Comparison of ENCODE assay signal across 8 cellular contexts in the genomic region with DNA sequence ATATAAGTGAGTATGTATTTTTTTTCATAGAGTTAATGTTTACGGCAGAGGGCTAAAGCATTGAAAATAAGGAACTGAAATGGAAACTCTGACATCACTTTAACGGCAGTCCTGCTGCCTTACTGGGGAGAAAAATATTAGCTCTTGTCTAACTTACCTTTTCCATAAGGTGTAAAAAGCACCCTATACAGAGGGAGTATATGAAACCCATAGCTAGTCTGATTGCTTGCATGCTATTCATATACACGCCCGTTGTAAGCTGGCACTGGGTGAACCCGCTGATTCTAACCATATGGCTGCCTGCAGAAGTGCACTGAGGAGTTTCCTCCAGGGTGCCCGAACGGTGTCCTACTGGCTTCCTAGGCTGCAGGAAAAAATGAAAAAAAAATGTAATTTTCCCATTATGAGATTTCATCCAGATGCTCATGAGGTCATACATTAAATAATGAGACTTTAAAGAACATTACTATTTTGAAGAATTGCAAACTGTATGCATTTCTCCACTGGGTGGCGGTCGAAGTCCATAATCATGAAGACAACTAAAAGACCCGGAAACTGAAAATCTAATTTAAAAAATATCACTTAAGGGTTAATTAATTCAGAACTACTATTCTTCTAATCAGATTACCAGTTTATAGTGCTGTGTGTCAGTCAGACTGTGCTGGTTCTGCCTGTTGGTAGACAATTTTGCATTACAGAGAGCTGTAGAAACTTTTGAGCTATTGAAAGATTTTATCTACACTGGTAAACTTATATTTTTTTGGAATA.
DNase-seq lines count a peak whose midpoint lies in the region; ATAC-seq and TF ChIP-seq lines count a peak whose summit lies in the region.

No MANE protein-coding gene starts in this region.

- peak; percentile 45 for TF ChIP-seq CTCF in kidney epithelial cell (IDR thresholded peaks at IDR 0.05; ENCODE audit: insufficient read depth, low read length, poor library complexity, severe bottlenecking)

- no peaks in the 10 kb centered on the region for H3K36me3 ChIP-seq in kidney epithelial cell (ENCODE audit: control insufficient read depth, insufficient read depth, low read length)
- no peaks in the 10 kb centered on the region for H3K36me3 ChIP-seq in CD8-positive, alpha-beta memory T cell (ENCODE audit: insufficient read depth, low read length)

- no peaks in the 10 kb centered on the region for H3K27me3 Mint-ChIP-seq in CD8-positive, alpha-beta memory T cell
- H3K27me3 Mint-ChIP-seq in T-cell, result no peaks in the 10 kb centered on the region

- H3K27ac ChIP-seq in CD8-positive, alpha-beta memory T cell (ENCODE audit: low read depth, low read length), result no peak overlapping the region

- H3K27ac Mint-ChIP-seq in CD8-positive, alpha-beta memory T cell, result no peak overlapping the region
- H3K27ac Mint-ChIP-seq in T-cell, result no peak overlapping the region

- H3K9me3 Mint-ChIP-seq in CD8-positive, alpha-beta memory T cell, result peaks cover 2 to 20% (median 4%) of the 10 kb centered on the region in 5 donors
- H3K9me3 Mint-ChIP-seq in T-cell, result peaks cover 0 to 8% (median 6%) of the 10 kb centered on the region in 3 donors

- POLR2A ChIA-PET in CD8-positive, alpha-beta memory T cell (lab: Charles Lee), result no interaction called here
- POLR2A ChIA-PET in T-cell (lab: Charles Lee), result no interaction called here

- DNase-seq in DMS114 treated with DMSO at 0.1 percent for 48 hours (lab: John Stamatoyannopoulos, UW; ENCODE audit: unreplicated experiment) (peak; percentile 65), SK-N-DZ (ENCODE audit: low spot score) (peak; percentile 13), kidney epithelial cell (ENCODE audit: low read depth) (no peak), DMS153 treated with DMSO at 0.1 percent for 48 hours (lab: John Stamatoyannopoulos, UW; ENCODE audit: unreplicated experiment) (no peak), T-cell (no peak)
- no peak for DNase-seq in CD8-positive, alpha-beta memory T cell

- CTCF ChIA-PET in CD8-positive, alpha-beta memory T cell (lab: Charles Lee), result interaction anchor here (1.0 kb wide), 1 partner anchor 11 kb away, joined by 3 read pairs; no protein-coding TSS in a partner anchor
- CTCF ChIA-PET in T-cell (lab: Charles Lee), result interaction anchor here in 1 of 2 donors (0.6 kb wide), 1 partner anchor 441 kb away, joined by 4 read pairs; no protein-coding TSS in a partner anchor

- H3K4me3 ChIP-seq in kidney epithelial cell (ENCODE audit: low read depth, low read length), result no peak overlapping the region
- H3K4me3 ChIP-seq in CD8-positive, alpha-beta memory T cell (ENCODE audit: low read length), result no peak overlapping the region

- H3K27me3 ChIP-seq in kidney epithelial cell (ENCODE audit: control insufficient read depth, insufficient read depth, low read length), result no peaks in the 10 kb centered on the region
- no peaks in the 10 kb centered on the region for H3K27me3 ChIP-seq in CD8-positive, alpha-beta memory T cell (ENCODE audit: insufficient read depth, low read length, poor library complexity, severe bottlenecking)

- H3K9me3 ChIP-seq in CD8-positive, alpha-beta memory T cell (ENCODE audit: low read length), result no peaks in the 10 kb centered on the region

- no peaks in the 10 kb centered on the region for H3K4me1 Mint-ChIP-seq in CD8-positive, alpha-beta memory T cell
- no peaks in the 10 kb centered on the region for H3K4me1 Mint-ChIP-seq in T-cell

- no peaks in the 10 kb centered on the region for H3K36me3 Mint-ChIP-seq in CD8-positive, alpha-beta memory T cell
- no peaks in the 10 kb centered on the region for H3K36me3 Mint-ChIP-seq in T-cell

- H3K4me3 Mint-ChIP-seq in CD8-positive, alpha-beta memory T cell, result no peak overlapping the region
- no peak overlapping the region for H3K4me3 Mint-ChIP-seq in T-cell

- no peaks in the 10 kb centered on the region for H3K4me1 ChIP-seq in CD8-positive, alpha-beta memory T cell (ENCODE audit: insufficient read depth, low read length)

- ATAC-seq in GM19372 (IDR thresholded peaks at IDR 0.05; ENCODE audit: low read depth, unreplicated experiment), result peak; percentile 72
- ATAC-seq in HG03280 (IDR thresholded peaks at IDR 0.05; ENCODE audit: unreplicated experiment), result peak; percentile 83
- ATAC-seq in T-cell (replicated peaks in 1 of 4), result no peak

Comparison
In these comparisons a context has a peak if more than half of its experiments do, and no peak if none do; other contexts are left out.
1. DNase-seq: peak in DMS114 treated with DMSO at 0.1 percent for 48 hours (single experiment) and SK-N-DZ (single experiment); none in kidney epithelial cell (single experiment), CD8-positive, alpha-beta memory T cell (0 of 5), DMS153 treated with DMSO at 0.1 percent for 48 hours (single experiment) and T-cell (0 of 34).
2. ATAC-seq: peak in GM19372 (single experiment) and HG03280 (single experiment); none in T-cell (0 of 4).